In the genomic region with DNA sequence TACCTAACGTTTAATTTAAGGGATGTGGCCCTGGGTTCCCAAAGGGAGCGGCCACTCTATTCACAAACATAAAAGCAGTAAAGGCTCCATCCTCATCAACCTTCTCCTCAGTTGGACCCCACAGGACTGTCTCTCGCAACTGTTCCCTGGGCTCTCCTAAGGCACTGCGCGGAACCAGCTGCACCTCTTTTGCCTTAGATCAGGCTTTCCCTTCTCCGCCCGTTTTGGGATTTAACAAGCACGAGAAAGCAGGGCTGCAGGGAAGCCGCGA, we compare ENCODE assay signal across 8 cellular contexts. TPM values are rescaled to one million over a fixed set of nuclear protein-coding genes. Genes with fewer than 3 reads are reported as not detected.
DNase-seq lines count a peak whose midpoint lies in the region; ATAC-seq and TF ChIP-seq lines count a peak whose summit lies in the region.

No MANE protein-coding gene starts in this region.

- peaks cover 0 to 18% (median 1%) of the 10 kb centered on the region in 3 experiments for H3K36me3 ChIP-seq in naive thymus-derived CD4-positive, alpha-beta T cell (ENCODE audit: control insufficient read depth in 2 of 3, insufficient read depth in 3 of 3, low read length in 3 of 3)

- H3K27ac Mint-ChIP-seq in dendritic cell treated with granulocyte-macrophage colony-stimulating factor and Interleukin-4, amounts not matched to agents 40 ng/mL and 50 ng/mL, for 4 days, result peak overlapping the region; percentile 99
- H3K27ac Mint-ChIP-seq in naive thymus-derived CD4-positive, alpha-beta T cell, result peak overlapping the region; percentile 85 to 99 (median 95)

- no peaks in the 10 kb centered on the region for H3K9me3 ChIP-seq in naive thymus-derived CD4-positive, alpha-beta T cell (ENCODE audit: control insufficient read depth in 2 of 3, low read length in 3 of 3)

- POLR2A ChIA-PET in naive thymus-derived CD4-positive, alpha-beta T cell (lab: Charles Lee), result interaction anchor here (0.9 to 3.5 kb wide), 14 partner anchors 10 to 431 kb away, joined by 3 to 27 read pairs (median 4); a partner anchor contains a TSS

- peaks cover 18 to 19% of the 10 kb centered on the region in 2 donors for H3K4me1 ChIP-seq in naive thymus-derived CD4-positive, alpha-beta T cell (ENCODE audit: control insufficient read depth in 2 of 2, insufficient read depth in 2 of 2, low read length in 2 of 2)

- ATAC-seq in naive thymus-derived CD4-positive, alpha-beta T cell, result no peak
- ATAC-seq in HG02973 (IDR thresholded peaks at IDR 0.05; ENCODE audit: unreplicated experiment) (no peak), HG03095 (IDR thresholded peaks at IDR 0.05; ENCODE audit: unreplicated experiment) (no peak)

- H3K27me3 Mint-ChIP-seq in dendritic cell treated with granulocyte-macrophage colony-stimulating factor and Interleukin-4, amounts not matched to agents 40 ng/mL and 50 ng/mL, for 4 days, result no peaks in the 10 kb centered on the region
- H3K27me3 Mint-ChIP-seq in naive thymus-derived CD4-positive, alpha-beta T cell, result no peaks in the 10 kb centered on the region

- no peak for DNase-seq in NB4 (ENCODE audit: low read depth)
- DNase-seq in naive thymus-derived CD4-positive, alpha-beta T cell, result peak in 1 of 9 donors; percentile 8
- DNase-seq in NCI-H187 treated with DMSO at 0.1 percent for 48 hours (lab: John Stamatoyannopoulos, UW), result no peak
- no peak for DNase-seq in putamen (ENCODE audit: low spot score)

- H3K27ac ChIP-seq in naive thymus-derived CD4-positive, alpha-beta T cell (ENCODE audit: low read depth, low read length), result peak overlapping the region; percentile 95

- no peaks in the 10 kb centered on the region for H3K9me3 Mint-ChIP-seq in dendritic cell treated with granulocyte-macrophage colony-stimulating factor and Interleukin-4, amounts not matched to agents 40 ng/mL and 50 ng/mL, for 4 days
- no peaks in the 10 kb centered on the region for H3K9me3 Mint-ChIP-seq in naive thymus-derived CD4-positive, alpha-beta T cell

- intact Hi-C loops in dendritic cell treated with granulocyte-macrophage colony-stimulating factor and Interleukin-4, amounts not matched to agents 40 ng/mL and 50 ng/mL, for 4 days (cut with micrococcal nuclease), result no loop called here
- intact Hi-C loops in naive thymus-derived CD4-positive, alpha-beta T cell (cut with micrococcal nuclease), result loop anchor here (5.0 kb wide), 3 partner anchors 125 to 850 kb away; a partner anchor contains a TSS

- CTCF ChIA-PET in naive thymus-derived CD4-positive, alpha-beta T cell (lab: Charles Lee), result interaction anchor here (1.3 kb wide), 1 partner anchor 64 kb away, joined by 3 read pairs; no protein-coding TSS in a partner anchor

- TF ChIP-seq POLR2A in NB4 (IDR thresholded peaks at IDR 0.05; ENCODE audit: extremely low read depth, insufficient read length), result no peak

- H3K36me3 Mint-ChIP-seq in dendritic cell treated with granulocyte-macrophage colony-stimulating factor and Interleukin-4, amounts not matched to agents 40 ng/mL and 50 ng/mL, for 4 days (ENCODE audit: low read depth), result peaks cover 38% of the 10 kb centered on the region
- H3K36me3 Mint-ChIP-seq in naive thymus-derived CD4-positive, alpha-beta T cell, result peaks cover 0 to 7% (median 0%) of the 10 kb centered on the region in 5 donors

- TF ChIP-seq CTCF in GM12875 (IDR thresholded peaks at IDR 0.05; ENCODE audit: borderline replicate concordance, insufficient read depth, low read depth, low read length) (no peak), NB4 (IDR thresholded peaks at IDR 0.05; ENCODE audit: low read depth, low read length) (no peak)

- peak overlapping the region; percentile 91 for H3K4me3 Mint-ChIP-seq in dendritic cell treated with granulocyte-macrophage colony-stimulating factor and Interleukin-4, amounts not matched to agents 40 ng/mL and 50 ng/mL, for 4 days
- peak overlapping the region; percentile 95 to 98 (median 96) for H3K4me3 Mint-ChIP-seq in naive thymus-derived CD4-positive, alpha-beta T cell

- H3K4me3 ChIP-seq in GM12875 (ENCODE audit: low read depth, low read length) (peak overlapping the region; percentile 92), NB4 (ENCODE audit: low read depth, low read length) (peak overlapping the region; percentile 89)
- H3K4me3 ChIP-seq in naive thymus-derived CD4-positive, alpha-beta T cell (ENCODE audit: low read length), result peak overlapping the region; percentile 90

- H3K27me3 ChIP-seq in naive thymus-derived CD4-positive, alpha-beta T cell (ENCODE audit: control insufficient read depth in 2 of 2, insufficient read depth in 2 of 2, low read length in 2 of 2), result no peaks in the 10 kb centered on the region

- peaks cover 34% of the 10 kb centered on the region for H3K4me1 Mint-ChIP-seq in dendritic cell treated with granulocyte-macrophage colony-stimulating factor and Interleukin-4, amounts not matched to agents 40 ng/mL and 50 ng/mL, for 4 days (ENCODE audit: low read depth)
- H3K4me1 Mint-ChIP-seq in naive thymus-derived CD4-positive, alpha-beta T cell, result peaks cover 21 to 45% (median 38%) of the 10 kb centered on the region in 7 donors

RNA-seq across cellular contexts. Expression of a gene that starts 0.7 kb away (rescaled TPM):
- total RNA-seq in naive thymus-derived CD4-positive, alpha-beta T cell, result 10 to 100 TPM; 39.0 to 81.8 (median 45.2) TPM
- 10 to 100 TPM; 17.4 to 23.4 TPM for polyA plus RNA-seq in naive thymus-derived CD4-positive, alpha-beta T cell

RNA-seq across cellular contexts. Expression of a gene that starts 38.1 kb away (rescaled TPM):
- total RNA-seq in naive thymus-derived CD4-positive, alpha-beta T cell, result not detected
- not detected for polyA plus RNA-seq in naive thymus-derived CD4-positive, alpha-beta T cell

RNA-seq across cellular contexts. Expression of a gene that starts 56.1 kb away (rescaled TPM):
- 100 to 1,000 TPM in 2 of 5 experiments, 10 to 100 TPM in 3; 65.2 to 114 (median 96.9) TPM for total RNA-seq in naive thymus-derived CD4-positive, alpha-beta T cell
- 10 to 100 TPM; 31.9 to 39.8 TPM for polyA plus RNA-seq in naive thymus-derived CD4-positive, alpha-beta T cell
